ENCODE assay signal across 24 cellular contexts in genomic region chr6:101607286-101607685, GRCh38.
"Had no signal": no experiment of that assay in that cellular context is flagged by ENCODE, and none has a peak within 500 bp of the region (broad histone marks: within the 10 kb centered on the region; RNA-seq: fewer than 3 reads in every experiment).

No MANE protein-coding gene starts in this region.

- H3K27ac ChIP-seq: ascending aorta, brain microvascular endothelial cell, ovary, psoas muscle, thyroid gland had no signal

- DNase-seq: activated T-cell treated with anti-CD3 and anti-CD28 coated beads, Interleukin-2, amount 50 U/mL, for 1 hour; brain microvascular endothelial cell; dermis blood vessel endothelial cell; effector CD8-positive, alpha-beta T cell; foreskin melanocyte; hippocampal formation; naive thymus-derived CD8-positive, alpha-beta T cell; ovary; psoas muscle; right cardiac atrium; stimulated activated CD4-positive, alpha-beta T cell treated with anti-CD3 and anti-CD28 coated beads, Interleukin-12 subunit alpha, Interleukin-12 subunit beta, amount 100 ng/mL, for 4 hours; stimulated activated CD4-positive, alpha-beta T cell treated with anti-CD3 and anti-CD28 coated beads, Interleukin-4, amount 100 ng/mL, for 4 hours; stimulated activated naive CD8-positive, alpha-beta T cell treated with anti-CD3 and anti-CD28 coated beads, Interleukin-15, Interleukin-2, amounts not matched to agents 100 U/mL and 50 U/mL, for 24 hours; T-cell; thyroid gland had no signal

- FAIRE-seq: endothelial cell of umbilical vein, TTC549 had no signal

- ATAC-seq: activated naive CD4-positive, alpha-beta T cell treated with anti-CD3 and anti-CD28 coated beads, Interleukin-2, amount 50 U/mL, for 72 hours; activated T-helper 17 cell treated with anti-CD3 and anti-CD28 coated beads, Interleukin-2, amount 50 U/mL, for 72 hours; esophagus mucosa; left lobe of liver; naive thymus-derived CD8-positive, alpha-beta T cell; psoas muscle; right cardiac atrium; stimulated activated naive CD8-positive, alpha-beta T cell treated with anti-CD3 and anti-CD28 coated beads, Interleukin-15, Interleukin-2, amounts not matched to agents 100 U/mL and 50 U/mL, for 24 hours; T-cell; WTC11 had no signal

- H3K9me3 ChIP-seq: ascending aorta, ovary, psoas muscle, thyroid gland had no signal

- H3K27me3 ChIP-seq: ascending aorta, brain microvascular endothelial cell, ovary, thyroid gland had no signal

- H3K4me1 ChIP-seq: ascending aorta, psoas muscle, thyroid gland had no signal

- H3K4me3 ChIP-seq: ascending aorta, lung, ovary, psoas muscle, thyroid gland had no signal

- H3K36me3 ChIP-seq: ascending aorta, brain microvascular endothelial cell, ovary, thyroid gland had no signal
